In the genomic region with DNA sequence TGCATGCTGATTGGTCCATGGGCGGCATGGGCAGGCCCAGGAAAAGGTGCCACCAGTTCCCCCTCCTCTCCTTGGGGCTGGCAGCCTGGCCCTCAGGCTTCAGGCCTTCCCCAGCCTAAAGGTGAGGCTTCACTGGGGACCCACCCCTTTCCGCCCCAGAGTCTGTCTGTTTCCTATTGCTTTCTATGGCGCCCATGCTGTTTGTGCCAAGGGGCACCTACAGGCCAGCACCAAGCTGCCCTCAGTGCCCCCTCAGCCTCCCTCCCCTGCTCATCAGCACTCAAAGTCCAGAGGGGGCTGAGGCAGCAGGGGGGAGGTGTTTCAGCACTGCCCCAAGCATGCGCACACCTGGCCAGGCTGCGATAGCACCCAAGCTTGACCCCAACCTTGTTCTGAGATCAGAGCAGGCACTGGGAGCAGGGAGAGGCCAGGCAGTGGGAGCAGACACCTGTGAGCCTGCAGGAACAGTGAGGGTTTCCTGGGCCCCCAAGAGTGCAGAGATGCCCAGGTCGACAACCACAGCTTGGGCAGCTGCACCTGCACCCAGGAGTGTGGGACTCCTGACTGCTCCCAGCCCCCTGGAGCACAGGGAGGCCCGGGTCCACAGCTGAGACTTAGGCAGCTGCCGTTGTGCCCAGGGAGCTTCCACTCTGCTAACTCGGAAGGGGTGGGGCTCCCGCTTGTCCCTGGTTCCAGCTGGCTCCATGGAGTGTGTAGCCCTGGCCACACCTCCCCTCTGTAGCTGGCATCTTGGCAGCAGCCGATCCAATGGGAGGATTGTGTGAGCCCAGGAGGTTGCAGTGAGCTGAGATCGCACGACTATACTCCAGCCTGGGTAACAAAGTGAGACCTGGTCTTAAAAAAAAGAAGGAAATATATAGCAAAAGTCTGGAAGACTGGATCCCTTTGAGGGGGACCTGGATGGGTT, we compare ENCODE assay signal across 13 cellular contexts.
DNase-seq lines count a peak whose midpoint lies in the region; ATAC-seq and TF ChIP-seq lines count a peak whose summit lies in the region.
"Had no signal": no experiment of that assay in that cellular context is flagged by ENCODE, and none has a peak within 500 bp of the region (broad histone marks: within the 10 kb centered on the region; RNA-seq: fewer than 3 reads in every experiment).

No MANE protein-coding gene starts in this region.

- in situ Hi-C loops in GM13976 (cut with MboI; ENCODE audit: low sequenced_read_pairs, unreplicated experiment), result loop anchor here (10.0 kb wide), 1 partner anchor 110 kb away; no protein-coding TSS in a partner anchor

- peak; percentile 3 for DNase-seq in DMS153 treated with DMSO at 0.1 percent for 48 hours (lab: John Stamatoyannopoulos, UW; ENCODE audit: unreplicated experiment)
- DNase-seq in DMS153 (lab: John Stamatoyannopoulos, UW), result no peak
- DNase-seq in NCI-H69 (lab: John Stamatoyannopoulos, UW), result peak; percentile 90
- peak in 27 of 51 donors; percentile 18 to 74 (median 45) for DNase-seq in hypothalamus (lab: John Stamatoyannopoulos, UW)
- peak in 32 of 49 donors; percentile 14 to 82 (median 51) for DNase-seq in substantia nigra (lab: John Stamatoyannopoulos, UW)
- DNase-seq in GM13976 (ENCODE audit: low spot score), result no peak
- DNase-seq in epidermal melanocyte (ENCODE audit: insufficient read length, low spot score), result no peak
- DNase-seq: activated naive CD4-positive, alpha-beta T cell treated with Interleukin-2 at 50 U/mL for 16 hours; kidney; MV-4-11 had no signal

- peak overlapping the region; percentile 79 for H3K27ac ChIP-seq in substantia nigra (ENCODE audit: low read depth, low read length, poor library complexity, severe bottlenecking)
- H3K27ac ChIP-seq: 22Rv1, suprapubic skin had no signal

- ATAC-seq in HG02870 (IDR thresholded peaks at IDR 0.05; ENCODE audit: unreplicated experiment), result no peak

- TF ChIP-seq CTCF in GM13976 (IDR thresholded peaks at IDR 0.05; ENCODE audit: borderline replicate concordance, control extremely low read depth, extremely low read depth, insufficient read depth, missing control alignments), result no peak

Comparison
In these comparisons a context has a peak if more than half of its experiments do, and no peak if none do; other contexts are left out.
1. DNase-seq: peak in DMS153 treated with DMSO at 0.1 percent for 48 hours (single experiment), NCI-H69 (single experiment), hypothalamus (27 of 51) and substantia nigra (32 of 49); none in DMS153 (single experiment), GM13976 (single experiment) and epidermal melanocyte (single experiment).